In the genomic region with DNA sequence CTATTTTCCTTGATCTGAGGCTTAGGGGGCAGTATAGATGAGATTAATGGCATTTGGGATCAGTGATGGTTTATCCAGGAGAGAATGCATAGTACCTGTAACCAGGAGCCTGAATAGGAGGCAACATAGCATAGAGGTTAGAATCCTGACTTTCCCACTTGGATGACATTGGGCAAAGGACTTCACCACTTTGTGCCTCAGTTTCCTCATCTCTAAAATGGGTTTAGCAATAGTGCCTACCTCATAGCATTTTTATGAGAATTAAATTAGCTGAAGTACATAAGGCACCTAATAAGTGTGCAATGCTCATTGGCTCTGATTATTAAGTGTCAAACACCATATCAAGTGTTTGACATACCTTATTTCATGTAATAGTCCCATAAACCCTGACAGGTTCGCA, we compare ENCODE assay signal across 17 cellular contexts. TPM values are rescaled to one million over a fixed set of nuclear protein-coding genes. Genes with fewer than 3 reads are reported as not detected.
DNase-seq lines count a peak whose midpoint lies in the region; ATAC-seq and TF ChIP-seq lines count a peak whose summit lies in the region.
"Had no signal": no experiment of that assay in that cellular context is flagged by ENCODE, and none has a peak within 500 bp of the region (broad histone marks: within the 10 kb centered on the region; RNA-seq: fewer than 3 reads in every experiment).

No MANE protein-coding gene starts in this region.

- WGBS in GM23248 (ENCODE audit: low coverage in 1 of 2, low lambda C conversion rate in 2 of 2, missing lambda C conversion rate in 2 of 2), 2 experiments, result 88 to 100% methylated on average over 1 of the region's 1 CpG
- WGBS in upper lobe of left lung, 2 donors, result 89 to 91% methylated on average over 1 of the region's 1 CpG

- TF ChIP-seq POLR2A in upper lobe of left lung (IDR thresholded peaks at IDR 0.05), result no peak

- H3K27ac ChIP-seq in ACC112 (ENCODE audit: low read depth, low read length), result peak overlapping the region; percentile 29; the same call in 1 of the 2 replicates
- peak overlapping the region; percentile 99 for H3K27ac ChIP-seq in GM23248
- H3K27ac ChIP-seq in upper lobe of left lung, result peak overlapping the region in 2 of 4 donors; percentile 79 to 84
- H3K27ac ChIP-seq: KMS-11, lower lobe of right lung had no signal

- no peak overlapping the region for H2AFZ ChIP-seq in ACC112 (ENCODE audit: low read length, unreplicated experiment)
- no peak overlapping the region for H2AFZ ChIP-seq in GM23248

- H3K4me3 ChIP-seq in ACC112 (ENCODE audit: low read depth, low read length) (no peak overlapping the region), GM23248 (no peak overlapping the region), upper lobe of left lung (no peak overlapping the region)
- H3K4me3 ChIP-seq: lower lobe of right lung, smooth muscle cell had no signal

- H3K79me2 ChIP-seq in ACC112 (ENCODE audit: control insufficient read depth, insufficient read depth, low read length, unreplicated experiment) (peaks cover 91% of the 10 kb centered on the region), GM23248 (ENCODE audit: insufficient read depth) (peaks cover 95% of the 10 kb centered on the region)

- no peaks in the 10 kb centered on the region for H3K27me3 ChIP-seq in ACC112 (ENCODE audit: insufficient read depth, low read length)
- no peaks in the 10 kb centered on the region for H3K27me3 ChIP-seq in GM23248 (replicated peaks; ENCODE audit: insufficient read depth)
- H3K27me3 ChIP-seq in upper lobe of left lung, result no peaks in the 10 kb centered on the region

- H3K9me3 Mint-ChIP-seq in central memory CD8-positive, alpha-beta T cell, result no peaks in the 10 kb centered on the region
- H3K9me3 Mint-ChIP-seq in osteocyte (ENCODE audit: unreplicated experiment), result no peaks in the 10 kb centered on the region
- H3K9me3 Mint-ChIP-seq: WTC11 had no signal

- ATAC-seq in central memory CD8-positive, alpha-beta T cell (replicated peaks; ENCODE audit: extremely low read depth, poor library complexity, severe bottlenecking), result no peak
- no peak for ATAC-seq in HG03457 (IDR thresholded peaks at IDR 0.05; ENCODE audit: unreplicated experiment)
- ATAC-seq in upper lobe of left lung (ENCODE audit: low FRiP score in 2 of 2), result no peak
- ATAC-seq: lower lobe of right lung, WTC11 had no signal

- no peak for TF ChIP-seq EP300 in upper lobe of left lung (IDR thresholded peaks at IDR 0.05)

- peaks cover 98% of the 10 kb centered on the region for H3F3A ChIP-seq in GM23248 (ENCODE audit: insufficient read depth)

- H3K4me1 ChIP-seq in ACC112 (ENCODE audit: control insufficient read depth, insufficient read depth, low read length, unreplicated experiment) (peaks cover 96% of the 10 kb centered on the region), GM23248 (ENCODE audit: insufficient read depth) (peaks cover 97% of the 10 kb centered on the region), upper lobe of left lung (peaks cover 75 to 84% (median 77%) of the 10 kb centered on the region in 4 donors)

- H3K4me3 Mint-ChIP-seq in central memory CD8-positive, alpha-beta T cell, result peak overlapping the region; percentile 76
- no peak overlapping the region for H3K4me3 Mint-ChIP-seq in osteocyte (ENCODE audit: unreplicated experiment)
- H3K4me3 Mint-ChIP-seq: WTC11 had no signal

- H3K9me3 ChIP-seq in GM23248 (ENCODE audit: low read depth) (no peaks in the 10 kb centered on the region), upper lobe of left lung (no peaks in the 10 kb centered on the region)
- H3K9me3 ChIP-seq: lower lobe of right lung had no signal

- 0 out of 2 replicates have a peak overlapping the region, but pooled peaks have one; percentile 42 for H3K9ac ChIP-seq in GM23248
- H3K9ac ChIP-seq: KMS-11 had no signal

- H3K4me2 ChIP-seq in GM23248 (ENCODE audit: unreplicated experiment), result peak overlapping the region; percentile 11
- H3K4me2 ChIP-seq: KMS-11, smooth muscle cell had no signal

- peaks cover 59% of the 10 kb centered on the region for H3K36me3 Mint-ChIP-seq in central memory CD8-positive, alpha-beta T cell (ENCODE audit: insufficient read depth)
- peaks cover 10% of the 10 kb centered on the region for H3K36me3 Mint-ChIP-seq in osteocyte (ENCODE audit: unreplicated experiment)
- H3K36me3 Mint-ChIP-seq: WTC11 had no signal

- DNase-seq in GM23248 (no peak), osteocyte (ENCODE audit: extremely low spot score, unreplicated experiment) (no peak), upper lobe of left lung (no peak), NCI-H69 (lab: John Stamatoyannopoulos, UW) (no peak)
- DNase-seq in central memory CD8-positive, alpha-beta T cell (ENCODE audit: low spot score in 2 of 2), result no peak
- no peak for DNase-seq in effector CD4-positive, alpha-beta T cell
- DNase-seq: aorta, HCEC 1CT, lower lobe of right lung, NCI-H1417 treated with DMSO at 0.1 percent for 48 hours, NCI-H524 treated with DMSO at 0.1 percent for 48 hours, substantia nigra had no signal

- H3K27ac Mint-ChIP-seq in central memory CD8-positive, alpha-beta T cell (ENCODE audit: low read depth), result peak overlapping the region; percentile 99
- H3K27ac Mint-ChIP-seq in osteocyte (ENCODE audit: unreplicated experiment), result peak overlapping the region; percentile 96
- H3K27ac Mint-ChIP-seq: WTC11 had no signal

- peaks cover 8% of the 10 kb centered on the region for H3K36me3 ChIP-seq in ACC112 (ENCODE audit: insufficient read depth, low read length)
- peaks cover 17% of the 10 kb centered on the region; the same call in 1 of the 2 replicates for H3K36me3 ChIP-seq in GM23248 (ENCODE audit: low read depth)
- H3K36me3 ChIP-seq in upper lobe of left lung, result no peaks in the 10 kb centered on the region
- H3K36me3 ChIP-seq: lower lobe of right lung had no signal

- in situ Hi-C loops in GM23248 (cut with MboI), result no loop called here

- TF ChIP-seq CTCF in osteocyte (IDR thresholded peaks at IDR 0.05) (no peak), upper lobe of left lung (IDR thresholded peaks at IDR 0.05) (no peak)

- H3K27me3 Mint-ChIP-seq in central memory CD8-positive, alpha-beta T cell, result no peaks in the 10 kb centered on the region
- H3K27me3 Mint-ChIP-seq in osteocyte (ENCODE audit: unreplicated experiment), result no peaks in the 10 kb centered on the region

- H3K4me1 Mint-ChIP-seq in central memory CD8-positive, alpha-beta T cell, result peaks cover 97% of the 10 kb centered on the region
- H3K4me1 Mint-ChIP-seq in osteocyte (ENCODE audit: unreplicated experiment), result peaks cover 79% of the 10 kb centered on the region

- no peaks in the 10 kb centered on the region for H4K20me1 ChIP-seq in GM23248 (ENCODE audit: insufficient read depth)

- H3K9me2 ChIP-seq in GM23248 (ENCODE audit: insufficient read depth), result no peaks in the 10 kb centered on the region

RNA-seq across cellular contexts. Expression of a gene that starts 30.8 kb away (rescaled TPM):
- 405 and 506 TPM in 2 replicates for total RNA-seq in GM23248 (2014; rRNA removed; shearing (Covaris generic))
- polyA plus RNA-seq in GM23248 (2016; fragmentation: Nextera tagmentation; extraction: Ambion mirVana), result 519 and 523 TPM in 2 replicates
- 283 and 309 TPM in 2 replicates for total RNA-seq in osteocyte
- 100 to 1,000 TPM; 454 to 696 (median 551) TPM for total RNA-seq in upper lobe of left lung
